ENCODE assay signal across 18 cellular contexts in the genomic region with DNA sequence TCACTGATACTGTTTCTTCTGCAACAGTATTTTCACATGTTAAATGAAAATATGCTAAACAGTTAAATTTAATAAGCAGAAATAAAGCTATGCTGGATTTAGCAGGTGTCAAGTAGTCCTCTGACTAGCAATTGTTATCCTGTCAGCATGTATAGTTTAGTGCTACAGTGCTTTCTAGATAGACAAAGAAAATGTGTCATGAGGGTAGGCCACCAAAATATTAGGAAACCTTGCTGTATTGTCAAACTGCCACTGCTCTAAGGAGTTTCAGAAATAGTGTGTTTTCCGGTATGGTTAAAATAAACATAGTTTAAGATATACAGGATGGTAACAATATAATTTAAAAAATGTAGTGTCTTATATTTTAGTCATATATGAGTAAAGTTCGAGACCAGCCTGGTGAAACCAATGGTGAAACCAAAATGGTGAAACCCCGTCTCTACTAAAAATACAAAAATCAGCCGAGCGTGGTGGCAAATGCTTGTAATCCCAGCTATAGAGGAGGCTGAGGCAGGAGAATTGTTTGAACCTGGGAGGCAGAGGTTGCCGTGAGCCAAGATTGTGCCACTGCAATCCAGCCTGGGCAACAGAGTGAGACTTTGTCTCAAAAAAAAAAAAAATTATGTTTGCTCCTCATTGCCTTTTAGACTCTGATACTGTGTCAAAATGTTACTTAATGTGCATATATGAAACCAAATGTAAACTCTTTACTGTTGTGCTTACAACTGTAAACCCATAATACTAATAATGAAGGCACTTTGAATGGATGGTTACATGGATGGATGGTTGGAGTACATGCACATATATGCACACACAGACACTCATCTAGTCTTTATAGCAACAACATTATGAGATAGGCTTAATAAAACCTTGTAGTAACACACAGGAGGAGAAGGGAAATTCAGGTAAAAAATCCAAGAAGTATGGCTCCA.
DNase-seq lines count a peak whose midpoint lies in the region; ATAC-seq and TF ChIP-seq lines count a peak whose summit lies in the region.
"Had no signal": no experiment of that assay in that cellular context is flagged by ENCODE, and none has a peak within 500 bp of the region (broad histone marks: within the 10 kb centered on the region; RNA-seq: fewer than 3 reads in every experiment).

No MANE protein-coding gene starts in this region.

- POLR2A ChIA-PET in activated CD4-positive, alpha-beta memory T cell treated with anti-CD3 and anti-CD28 coated beads for 36 hours (lab: Charles Lee), result no interaction called here

- peak; percentile 45 for DNase-seq in GM12865 (ENCODE audit: low read depth)
- no peak for DNase-seq in NCI-H2081 treated with DMSO at 0.1 percent for 48 hours (lab: John Stamatoyannopoulos, UW)
- no peak for DNase-seq in effector memory CD8-positive, alpha-beta T cell
- DNase-seq in activated CD4-positive, alpha-beta memory T cell treated with anti-CD3 and anti-CD28 coated beads for 36 hours, result no peak
- no peak for DNase-seq in NCI-H1436 treated with DMSO at 0.1 percent for 48 hours (lab: John Stamatoyannopoulos, UW)
- DNase-seq: activated CD4-positive, alpha-beta T cell treated with anti-CD3 and anti-CD28 coated beads for 36 hours; activated T-cell treated with anti-CD3 and anti-CD28 coated beads for 4 hours; DND-41; midbrain; NCI-H82; Right ventricle myocardium superior; substantia nigra had no signal

- no peaks in the 10 kb centered on the region for H3K9me3 Mint-ChIP-seq in effector memory CD8-positive, alpha-beta T cell
- H3K9me3 Mint-ChIP-seq in activated CD4-positive, alpha-beta memory T cell treated with anti-CD3 and anti-CD28 coated beads for 36 hours, result no peaks in the 10 kb centered on the region
- H3K9me3 Mint-ChIP-seq: T-helper 2 cell treated with Interferon-gamma antibody and Interleukin-4, amounts not matched to agents 5 μg/mL and 100 μg/mL, for 36 hours had no signal

- no peak overlapping the region for H3K4me3 Mint-ChIP-seq in effector memory CD8-positive, alpha-beta T cell
- H3K4me3 Mint-ChIP-seq in activated CD4-positive, alpha-beta memory T cell treated with anti-CD3 and anti-CD28 coated beads for 36 hours, result no peak overlapping the region
- H3K4me3 Mint-ChIP-seq: activated CD4-positive, alpha-beta T cell treated with anti-CD3 and anti-CD28 coated beads for 36 hours; T-helper 2 cell treated with Interferon-gamma antibody and Interleukin-4, amounts not matched to agents 5 μg/mL and 100 μg/mL, for 36 hours had no signal

- H3K4me3 ChIP-seq in GM12865 (ENCODE audit: low read depth, low read length), result no peak overlapping the region
- H3K4me3 ChIP-seq: hepatocyte, right atrium auricular region had no signal

- intact Hi-C loops in activated CD4-positive, alpha-beta memory T cell treated with anti-CD3 and anti-CD28 coated beads for 36 hours (cut with micrococcal nuclease), result no loop called here

- no peak for TF ChIP-seq CTCF in GM12865 (IDR thresholded peaks at IDR 0.05; ENCODE audit: insufficient read depth, low read depth, low read length, missing control alignments)

- H3K36me3 Mint-ChIP-seq in effector memory CD8-positive, alpha-beta T cell (ENCODE audit: insufficient read depth), result no peaks in the 10 kb centered on the region
- peaks cover 7% of the 10 kb centered on the region for H3K36me3 Mint-ChIP-seq in activated CD4-positive, alpha-beta memory T cell treated with anti-CD3 and anti-CD28 coated beads for 36 hours

- H3K4me1 Mint-ChIP-seq in effector memory CD8-positive, alpha-beta T cell (ENCODE audit: low read depth in 2 of 2), result no peaks in the 10 kb centered on the region
- H3K4me1 Mint-ChIP-seq in activated CD4-positive, alpha-beta memory T cell treated with anti-CD3 and anti-CD28 coated beads for 36 hours (ENCODE audit: low read depth), result no peaks in the 10 kb centered on the region
- H3K4me1 Mint-ChIP-seq: activated CD4-positive, alpha-beta T cell treated with anti-CD3 and anti-CD28 coated beads for 36 hours had no signal

- H3K27ac Mint-ChIP-seq in effector memory CD8-positive, alpha-beta T cell, result no peak overlapping the region
- no peak overlapping the region for H3K27ac Mint-ChIP-seq in activated CD4-positive, alpha-beta memory T cell treated with anti-CD3 and anti-CD28 coated beads for 36 hours
- H3K27ac Mint-ChIP-seq: activated CD4-positive, alpha-beta T cell treated with anti-CD3 and anti-CD28 coated beads for 36 hours; T-helper 2 cell treated with Interferon-gamma antibody and Interleukin-4, amounts not matched to agents 5 μg/mL and 100 μg/mL, for 36 hours had no signal

- no peaks in the 10 kb centered on the region for H3K27me3 Mint-ChIP-seq in effector memory CD8-positive, alpha-beta T cell
- H3K27me3 Mint-ChIP-seq in activated CD4-positive, alpha-beta memory T cell treated with anti-CD3 and anti-CD28 coated beads for 36 hours, result no peaks in the 10 kb centered on the region
- H3K27me3 Mint-ChIP-seq: activated CD4-positive, alpha-beta T cell treated with anti-CD3 and anti-CD28 coated beads for 36 hours had no signal

- ATAC-seq in GM19372 (IDR thresholded peaks at IDR 0.05; ENCODE audit: low read depth, unreplicated experiment), result peak; percentile 58
- peak; percentile 53 for ATAC-seq in HG02623 (IDR thresholded peaks at IDR 0.05; ENCODE audit: unreplicated experiment)
- peak; percentile 62 for ATAC-seq in HG03342 (IDR thresholded peaks at IDR 0.05; ENCODE audit: unreplicated experiment)
- ATAC-seq in effector memory CD8-positive, alpha-beta T cell (replicated peaks), result no peak
- ATAC-seq: activated CD4-positive, alpha-beta T cell treated with anti-CD3 and anti-CD28 coated beads for 36 hours had no signal

- CTCF ChIA-PET in activated CD4-positive, alpha-beta memory T cell treated with anti-CD3 and anti-CD28 coated beads for 36 hours (lab: Charles Lee), result interaction anchor here (1.2 kb wide), 1 partner anchor 207 kb away, joined by 4 read pairs; no protein-coding TSS in a partner anchor
